Comparison of ENCODE assay signal across 1 cellular context in the genomic region with DNA sequence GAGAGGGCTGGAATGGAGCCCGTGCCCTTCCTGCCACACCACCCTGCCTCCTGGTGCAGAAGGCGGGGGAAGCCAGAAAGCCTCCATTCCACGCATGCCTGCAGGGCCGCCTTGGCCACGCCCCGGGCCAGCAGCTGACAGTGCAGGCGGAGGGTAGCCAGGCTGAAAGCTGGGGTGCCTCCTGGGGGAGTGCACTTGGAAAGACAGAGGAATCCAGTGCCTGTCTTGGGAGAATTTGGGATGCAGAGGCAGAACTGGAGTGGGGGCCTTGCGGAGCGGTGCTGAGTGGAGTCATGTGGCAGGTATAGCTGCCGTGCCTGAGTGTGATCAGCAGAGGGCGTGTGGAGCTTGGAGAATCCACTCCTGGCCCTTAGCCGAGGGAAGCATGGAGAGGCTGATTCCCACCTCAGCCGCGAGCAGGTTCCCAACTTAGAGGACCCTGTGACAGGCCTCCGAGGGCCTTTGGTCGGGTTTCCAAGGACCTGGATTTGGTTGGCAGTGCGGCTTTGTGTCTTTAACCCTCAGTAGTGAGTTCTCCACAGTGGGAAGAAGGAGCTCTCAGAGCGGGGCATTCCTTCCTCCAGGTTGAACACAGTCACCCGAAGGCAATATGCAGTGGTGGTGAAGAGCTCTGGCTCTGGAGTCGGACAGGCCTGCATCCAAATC.
TF ChIP-seq lines count a peak whose summit lies in the region.

No MANE protein-coding gene starts in this region.

TF ChIP-seq in SK-N-SH treated with all-trans-retinoic acid at 6 μM for 48 hours, 23 proteins besides CTCF, POLR2A, EP300 and RAD21 (continued from another document):
- TF ChIP-seq, protein P1, sequence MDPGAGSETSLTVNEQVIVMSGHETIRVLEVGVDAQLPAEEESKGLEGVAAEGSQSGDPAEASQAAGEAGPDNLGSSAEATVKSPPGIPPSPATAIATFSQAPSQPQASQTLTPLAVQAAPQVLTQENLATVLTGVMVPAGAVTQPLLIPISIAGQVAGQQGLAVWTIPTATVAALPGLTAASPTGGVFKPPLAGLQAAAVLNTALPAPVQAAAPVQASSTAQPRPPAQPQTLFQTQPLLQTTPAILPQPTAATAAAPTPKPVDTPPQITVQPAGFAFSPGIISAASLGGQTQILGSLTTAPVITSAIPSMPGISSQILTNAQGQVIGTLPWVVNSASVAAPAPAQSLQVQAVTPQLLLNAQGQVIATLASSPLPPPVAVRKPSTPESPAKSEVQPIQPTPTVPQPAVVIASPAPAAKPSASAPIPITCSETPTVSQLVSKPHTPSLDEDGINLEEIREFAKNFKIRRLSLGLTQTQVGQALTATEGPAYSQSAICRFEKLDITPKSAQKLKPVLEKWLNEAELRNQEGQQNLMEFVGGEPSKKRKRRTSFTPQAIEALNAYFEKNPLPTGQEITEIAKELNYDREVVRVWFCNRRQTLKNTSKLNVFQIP (CRISPR knock-in tag; IDR thresholded peaks at IDR 0.05; ENCODE audit: borderline replicate concordance, low read depth): no peak
- TF ChIP-seq ISL1 (CRISPR knock-in tag; IDR thresholded peaks at IDR 0.05) (no peak), ZFP30 (CRISPR knock-in tag; IDR thresholded peaks at IDR 0.05) (no peak), ARNTL (CRISPR knock-in tag; IDR thresholded peaks at IDR 0.05; ENCODE audit: borderline replicate concordance, low read depth) (no peak), ZC3H10 (CRISPR knock-in tag; IDR thresholded peaks at IDR 0.05) (no peak)
